ENCODE assay signal across 9 cellular contexts in genomic region chr19:35216833-35217707, GRCh38. TPM values are rescaled to one million over a fixed set of nuclear protein-coding genes. Genes with fewer than 3 reads are reported as not detected.
A peak's percentile ranks its signal among the peaks of the same experiment; 100 is the strongest.
DNase-seq lines count a peak whose midpoint lies in the region; ATAC-seq and TF ChIP-seq lines count a peak whose summit lies in the region.
"Had no signal": no experiment of that assay in that cellular context is flagged by ENCODE, and none has a peak within 500 bp of the region (broad histone marks: within the 10 kb centered on the region; RNA-seq: fewer than 3 reads in every experiment).

No MANE protein-coding gene starts in this region.

- in situ Hi-C loops in G401 (cut with HindIII; ENCODE audit: low sequenced_read_pairs): no loop called here

- H3K36me3 ChIP-seq in MG63: no peaks in the 10 kb centered on the region

- no peak overlapping the region for H3K4me3 Mint-ChIP-seq in activated T-cell treated with anti-CD3 and anti-CD28 coated beads, Interleukin-2, amount 50 U/mL, for 72 hours
- H3K4me3 Mint-ChIP-seq in chondrocyte (ENCODE audit: unreplicated experiment): no peak overlapping the region

- H3K36me3 Mint-ChIP-seq in activated T-cell treated with anti-CD3 and anti-CD28 coated beads, Interleukin-2, amount 50 U/mL, for 72 hours (ENCODE audit: insufficient read depth in 2 of 2): peaks cover 10 to 13% of the 10 kb centered on the region in 2 donors
- H3K36me3 Mint-ChIP-seq in chondrocyte (ENCODE audit: low read depth): no peaks in the 10 kb centered on the region

- H3K27me3 Mint-ChIP-seq in activated T-cell treated with anti-CD3 and anti-CD28 coated beads, Interleukin-2, amount 50 U/mL, for 72 hours (ENCODE audit: low read depth): no peaks in the 10 kb centered on the region
- H3K27me3 Mint-ChIP-seq in chondrocyte (ENCODE audit: low read depth): no peaks in the 10 kb centered on the region

- TF ChIP-seq CTCF in chondrocyte (IDR thresholded peaks at IDR 0.05): no peak

- no peaks in the 10 kb centered on the region; the same call in 1 of the 2 replicates for H3K27me3 ChIP-seq in MG63

- H3K9me3 Mint-ChIP-seq in activated T-cell treated with anti-CD3 and anti-CD28 coated beads, Interleukin-2, amount 50 U/mL, for 72 hours: peaks cover 7 to 8% of the 10 kb centered on the region in 2 donors
- peaks cover 2% of the 10 kb centered on the region for H3K9me3 Mint-ChIP-seq in chondrocyte (ENCODE audit: low read depth)

- no peak for ATAC-seq in activated T-cell treated with anti-CD3 and anti-CD28 coated beads, Interleukin-2, amount 50 U/mL, for 72 hours (replicated peaks in 1 of 2)
- ATAC-seq in HG03196 (IDR thresholded peaks at IDR 0.05; ENCODE audit: unreplicated experiment): no peak

- H3K9me3 ChIP-seq in MG63: peaks cover 11% of the 10 kb centered on the region

- no peak overlapping the region for H3K27ac Mint-ChIP-seq in activated T-cell treated with anti-CD3 and anti-CD28 coated beads, Interleukin-2, amount 50 U/mL, for 72 hours
- H3K27ac Mint-ChIP-seq in chondrocyte (ENCODE audit: unreplicated experiment): no peak overlapping the region

- H3K4me3 ChIP-seq in MG63: no peak overlapping the region

- DNase-seq in G401 (ENCODE audit: low spot score) (peak; percentile 2), Kasumi-1 (lab: John Stamatoyannopoulos, UW) (peak; percentile 69 to 73), lung microvascular endothelial cell (ENCODE audit: low read depth in 2 of 2) (peak; percentile 7 to 78), chondrocyte (ENCODE audit: low spot score) (no peak), MG63 (no peak), NCI-H510A (lab: John Stamatoyannopoulos, UW) (no peak)
- DNase-seq in activated T-cell treated with anti-CD3 and anti-CD28 coated beads, Interleukin-2, amount 50 U/mL, for 72 hours: peak; percentile 55 to 61
- DNase-seq: NCI-H524 had no signal

- peaks cover 50% of the 10 kb centered on the region for H3K4me1 Mint-ChIP-seq in activated T-cell treated with anti-CD3 and anti-CD28 coated beads, Interleukin-2, amount 50 U/mL, for 72 hours (ENCODE audit: low read depth)
- H3K4me1 Mint-ChIP-seq in chondrocyte (ENCODE audit: low read depth): peaks cover 11% of the 10 kb centered on the region

RNA-seq across cellular contexts. Expression of gene FAM187B, which starts 11.5 kb away (rescaled TPM):
- not detected in 2 replicates for total RNA-seq in G401 (2014; rRNA removed; shearing (Covaris generic))
- not detected for total RNA-seq in activated T-cell treated with anti-CD3 and anti-CD28 coated beads, Interleukin-2, amount 50 U/mL, for 72 hours
- total RNA-seq in lung microvascular endothelial cell: not detected in 2 replicates
- total RNA-seq in chondrocyte: not detected in 3 replicates
- total RNA-seq in MG63 (2014; rRNA removed; shearing (Covaris generic); ENCODE audit: low replicate concordance): not detected in 2 replicates

RNA-seq across cellular contexts. Expression of gene LSR, which starts 31.7 kb away (rescaled TPM):
- total RNA-seq in G401 (2014; rRNA removed; shearing (Covaris generic)): 16.7 and 18.7 TPM in 2 replicates
- 10 to 100 TPM; 24.2 to 41.1 TPM for total RNA-seq in activated T-cell treated with anti-CD3 and anti-CD28 coated beads, Interleukin-2, amount 50 U/mL, for 72 hours
- total RNA-seq in lung microvascular endothelial cell: 0.20 and 0.44 TPM in 2 replicates
- total RNA-seq in chondrocyte: 0.24 to 0.99 TPM (median 0.64 TPM) in 3 replicates
- 0.33 TPM in 1 of 2 replicates, not detected in the other for total RNA-seq in MG63 (2014; rRNA removed; shearing (Covaris generic); ENCODE audit: low replicate concordance)

RNA-seq across cellular contexts. Expression of gene USF2, which starts 51.7 kb away (rescaled TPM):
- 90.7 and 98.8 TPM in 2 replicates for total RNA-seq in G401 (2014; rRNA removed; shearing (Covaris generic))
- 100 to 1,000 TPM; 202 to 212 TPM for total RNA-seq in activated T-cell treated with anti-CD3 and anti-CD28 coated beads, Interleukin-2, amount 50 U/mL, for 72 hours
- total RNA-seq in lung microvascular endothelial cell (25.5 and 52.2 TPM in 2 replicates), chondrocyte (86.1 to 101 TPM (median 86.3 TPM) in 3 replicates)
- total RNA-seq in MG63 (2014; rRNA removed; shearing (Covaris generic); ENCODE audit: low replicate concordance): 73.5 and 85.5 TPM in 2 replicates

Comparison
In these comparisons a context has a peak if more than half of its experiments do, and no peak if none do; other contexts are left out.
1. DNase-seq: peak in G401 (single experiment), Kasumi-1 (2 of 2), activated T-cell treated with anti-CD3 and anti-CD28 coated beads, Interleukin-2, amount 50 U/mL, for 72 hours (2 of 2) and lung microvascular endothelial cell (2 of 2); none in chondrocyte (single experiment), MG63 (single experiment) and NCI-H510A (single experiment).